Comparison of ENCODE assay signal across 9 cellular contexts in genomic region chr1:42943166-42943565, GRCh38. TPM values are rescaled to one million over a fixed set of nuclear protein-coding genes. Genes with fewer than 3 reads are reported as not detected.
A peak's percentile ranks its signal among the peaks of the same experiment; 100 is the strongest.
DNase-seq lines count a peak whose midpoint lies in the region; ATAC-seq and TF ChIP-seq lines count a peak whose summit lies in the region.
"Had no signal": no experiment of that assay in that cellular context is flagged by ENCODE, and none has a peak within 500 bp of the region (broad histone marks: within the 10 kb centered on the region; RNA-seq: fewer than 3 reads in every experiment).

No MANE protein-coding gene starts in this region.

- no peak for ATAC-seq in GM21360 (IDR thresholded peaks at IDR 0.05; ENCODE audit: unreplicated experiment)

- 49% methylated on average over 7 of the region's 7 CpGs; no CpG with 5 or more reads in 1 of the 2 donors for WGBS in testis, 2 donors

- H3K9me3 Mint-ChIP-seq in activated naive CD4-positive, alpha-beta T cell treated with anti-CD3 and anti-CD28 coated beads, Interleukin-2, amount 10 ng/mL, durations not matched to agents 7 days and 5 days = no peaks in the 10 kb centered on the region

- CTCF ChIA-PET in activated naive CD4-positive, alpha-beta T cell treated with anti-CD3 and anti-CD28 coated beads, Interleukin-2, amount 10 ng/mL, durations not matched to agents 7 days and 5 days (lab: Charles Lee) = interaction anchor here (1.6 to 2.9 kb wide), 2 partner anchors 9 to 20 kb away, joined by 6 to 12 read pairs; no protein-coding TSS in a partner anchor

- DNase-seq in LoVo (ENCODE audit: low spot score) (peak; percentile 86), kidney tubule cell (ENCODE audit: low spot score) (peak; percentile 89), testis (peak; percentile 92), KBM-7 (no peak), occipital lobe (lab: John Stamatoyannopoulos, UW) (no peak)
- DNase-seq in activated naive CD4-positive, alpha-beta T cell treated with anti-CD3 and anti-CD28 coated beads, Interleukin-2, amount 10 ng/mL, durations not matched to agents 7 days and 5 days = peak; percentile 59
- DNase-seq in stimulated activated CD4-positive, alpha-beta T cell treated with anti-CD3 and anti-CD28 coated beads, Interleukin-4, amount 100 ng/mL, for 1 hour = no peak
- DNase-seq: HCEC 1CT had no signal

- no peaks in the 10 kb centered on the region for H3K36me3 ChIP-seq in testis (ENCODE audit: low read depth, missing control alignments)

- H3K27me3 Mint-ChIP-seq in activated naive CD4-positive, alpha-beta T cell treated with anti-CD3 and anti-CD28 coated beads, Interleukin-2, amount 10 ng/mL, durations not matched to agents 7 days and 5 days = no peaks in the 10 kb centered on the region

- peaks cover 85% of the 10 kb centered on the region for H3K36me3 Mint-ChIP-seq in activated naive CD4-positive, alpha-beta T cell treated with anti-CD3 and anti-CD28 coated beads, Interleukin-2, amount 10 ng/mL, durations not matched to agents 7 days and 5 days

- intact Hi-C loops in testis (cut with DNase I; ENCODE audit: low total_unique reads) = no loop called here

- TF ChIP-seq POLR2A in testis (IDR thresholded peaks at IDR 0.05) = no peak

- H3K4me1 ChIP-seq in testis = peaks cover 54% of the 10 kb centered on the region

- H3K4me3 Mint-ChIP-seq in activated naive CD4-positive, alpha-beta T cell treated with anti-CD3 and anti-CD28 coated beads, Interleukin-2, amount 10 ng/mL, durations not matched to agents 7 days and 5 days = no peak overlapping the region

- peak overlapping the region; percentile 51 to 79 for H3K27ac ChIP-seq in testis

- H3K9me3 ChIP-seq in testis = no peaks in the 10 kb centered on the region

- peaks cover 99% of the 10 kb centered on the region for H3K4me1 Mint-ChIP-seq in activated naive CD4-positive, alpha-beta T cell treated with anti-CD3 and anti-CD28 coated beads, Interleukin-2, amount 10 ng/mL, durations not matched to agents 7 days and 5 days

- H3K27ac Mint-ChIP-seq in activated naive CD4-positive, alpha-beta T cell treated with anti-CD3 and anti-CD28 coated beads, Interleukin-2, amount 10 ng/mL, durations not matched to agents 7 days and 5 days = peak overlapping the region; percentile 89

- in situ Hi-C loops in KBM-7 (cut with MboI; ENCODE audit: low pct_unique_long_range_greater_than_20kb, low sequenced_read_pairs) = no loop called here

- no peak for TF ChIP-seq CTCF in testis (IDR thresholded peaks at IDR 0.05)

- no peak overlapping the region for H3K4me3 ChIP-seq in testis

- H3K27me3 ChIP-seq in testis = no peaks in the 10 kb centered on the region

RNA-seq across cellular contexts. Expression of gene SLC2A1, which starts 15.5 kb away (rescaled TPM):
- total RNA-seq in testis (10 to 100 TPM; 36.9 to 38.3 TPM), occipital lobe (29.3 TPM)
- 19.4 TPM for polyA plus RNA-seq in testis (ENCODE audit: insufficient read depth, low read depth, low replicate concordance)

Comparison
In these comparisons a context has a peak if more than half of its experiments do, and no peak if none do; other contexts are left out.
1. DNase-seq: peak in LoVo (single experiment), activated naive CD4-positive, alpha-beta T cell treated with anti-CD3 and anti-CD28 coated beads, Interleukin-2, amount 10 ng/mL, durations not matched to agents 7 days and 5 days (single experiment), kidney tubule cell (single experiment) and testis (single experiment); none in KBM-7 (single experiment), stimulated activated CD4-positive, alpha-beta T cell treated with anti-CD3 and anti-CD28 coated beads, Interleukin-4, amount 100 ng/mL, for 1 hour (single experiment) and occipital lobe (single experiment).